Comparison of ENCODE assay signal across 29 cellular contexts in genomic region chrX:97751735-97752134, GRCh38.
"Had no signal": no experiment of that assay in that cellular context is flagged by ENCODE, and none has a peak within 500 bp of the region (broad histone marks: within the 10 kb centered on the region; RNA-seq: fewer than 3 reads in every experiment).

No MANE protein-coding gene starts in this region.

- ATAC-seq: activated CD8-positive, alpha-beta memory T cell treated with anti-CD3 and anti-CD28 coated beads, Interleukin-2, amount 10 ng/mL, durations not matched to agents 7 days and 5 days; activated naive CD4-positive, alpha-beta T cell treated with anti-CD3 and anti-CD28 coated beads, Interleukin-2, amount 50 U/mL, for 72 hours; activated naive CD8-positive, alpha-beta T cell treated with anti-CD3 and anti-CD28 coated beads, Interleukin-2, amount 50 U/mL, for 24 hours; body of pancreas; K562; Panc1; T-helper 17 cell had no signal

- H3K4me1 Mint-ChIP-seq: activated B cell treated with CpG ODN at 0.5 μM for 24 hours; activated CD4-positive, alpha-beta T cell treated with anti-CD3 and anti-CD28 coated beads, Interleukin-2, amount 10 ng/mL, durations not matched to agents 24 days and 14 days; activated CD8-positive, alpha-beta memory T cell treated with anti-CD3 and anti-CD28 coated beads, Interleukin-2, amount 10 ng/mL, durations not matched to agents 7 days and 5 days; activated naive CD8-positive, alpha-beta T cell treated with anti-CD3 and anti-CD28 coated beads, Interleukin-2, amount 50 U/mL, for 24 hours; T-helper 17 cell had no signal

- H3K36me3 ChIP-seq: ascending aorta, cardiac muscle cell had no signal

- H3K27me3 Mint-ChIP-seq: activated B cell treated with CpG ODN at 0.5 μM for 24 hours; activated CD4-positive, alpha-beta T cell treated with anti-CD3 and anti-CD28 coated beads, Interleukin-2, amount 10 ng/mL, durations not matched to agents 24 days and 14 days; activated naive CD8-positive, alpha-beta T cell treated with anti-CD3 and anti-CD28 coated beads, Interleukin-2, amount 50 U/mL, for 24 hours had no signal

- H3K27ac Mint-ChIP-seq: activated B cell treated with CpG ODN at 0.5 μM for 24 hours; activated CD4-positive, alpha-beta T cell treated with anti-CD3 and anti-CD28 coated beads, Interleukin-2, amount 10 ng/mL, durations not matched to agents 24 days and 14 days; activated CD8-positive, alpha-beta memory T cell treated with anti-CD3 and anti-CD28 coated beads, Interleukin-2, amount 10 ng/mL, durations not matched to agents 7 days and 5 days; activated naive CD4-positive, alpha-beta T cell treated with anti-CD3 and anti-CD28 coated beads, Interleukin-2, amount 50 U/mL, for 72 hours; activated naive CD8-positive, alpha-beta T cell treated with anti-CD3 and anti-CD28 coated beads, Interleukin-2, amount 50 U/mL, for 24 hours; activated T-cell treated with anti-CD3 and anti-CD28 coated beads, Interleukin-2, amount 50 U/mL, for 24 hours; activated T-helper 1 cell treated with anti-CD3 and anti-CD28 coated beads, Interleukin-12 subunit alpha, Interleukin-12 subunit beta, Interleukin-2, Interleukin-4 antibody, amounts not matched to agents 30 ng/mL and 10 ng/mL and 1 ng/mL, durations not matched to agents 14 hours and 24 hours and 36 hours; T-helper 17 cell had no signal

- FAIRE-seq: K562 had no signal

- H3K4me3 Mint-ChIP-seq: activated B cell treated with CpG ODN at 0.5 μM for 24 hours; activated CD4-positive, alpha-beta T cell treated with anti-CD3 and anti-CD28 coated beads, Interleukin-2, amount 10 ng/mL, durations not matched to agents 24 days and 14 days; activated CD8-positive, alpha-beta memory T cell treated with anti-CD3 and anti-CD28 coated beads, Interleukin-2, amount 10 ng/mL, durations not matched to agents 7 days and 5 days; activated naive CD8-positive, alpha-beta T cell treated with anti-CD3 and anti-CD28 coated beads, Interleukin-2, amount 50 U/mL, for 24 hours; activated T-cell treated with anti-CD3 and anti-CD28 coated beads, Interleukin-2, amount 50 U/mL, for 24 hours; activated T-helper 1 cell treated with anti-CD3 and anti-CD28 coated beads, Interleukin-12 subunit alpha, Interleukin-12 subunit beta, Interleukin-2, Interleukin-4 antibody, amounts not matched to agents 30 ng/mL and 10 ng/mL and 1 ng/mL, durations not matched to agents 14 hours and 24 hours and 36 hours; T-helper 17 cell had no signal

- H3K27me3 ChIP-seq: ascending aorta, body of pancreas, cardiac muscle cell had no signal

- H3K4me3 ChIP-seq: ascending aorta, body of pancreas, cardiac muscle cell, K562 had no signal

- H3K27ac ChIP-seq: ascending aorta, body of pancreas, cardiac muscle cell had no signal

- H3K9me3 ChIP-seq: ascending aorta, body of pancreas had no signal

- H3K9me3 Mint-ChIP-seq: activated B cell treated with CpG ODN at 0.5 μM for 24 hours; activated CD4-positive, alpha-beta T cell treated with anti-CD3 and anti-CD28 coated beads, Interleukin-2, amount 10 ng/mL, durations not matched to agents 24 days and 14 days; activated naive CD4-positive, alpha-beta T cell treated with anti-CD3 and anti-CD28 coated beads, Interleukin-2, amount 50 U/mL, for 72 hours; activated naive CD8-positive, alpha-beta T cell treated with anti-CD3 and anti-CD28 coated beads, Interleukin-2, amount 50 U/mL, for 24 hours; activated T-cell treated with anti-CD3 and anti-CD28 coated beads, Interleukin-2, amount 50 U/mL, for 24 hours; activated T-helper 1 cell treated with anti-CD3 and anti-CD28 coated beads, Interleukin-12 subunit alpha, Interleukin-12 subunit beta, Interleukin-2, Interleukin-4 antibody, amounts not matched to agents 30 ng/mL and 10 ng/mL and 1 ng/mL, durations not matched to agents 14 hours and 24 hours and 36 hours had no signal

- DNase-seq: activated B cell treated with CpG ODN at 0.5 μM for 24 hours; activated CD4-positive, alpha-beta T cell treated with anti-CD3 and anti-CD28 coated beads for 1 hour; activated CD4-positive, alpha-beta T cell treated with anti-CD3 and anti-CD28 coated beads, Interleukin-2, amount 10 ng/mL, durations not matched to agents 24 days and 14 days; activated CD4-positive, alpha-beta T cell treated with anti-CD3 and anti-CD28 coated beads, Interleukin-2, amount 50 U/mL, for 48 hours; activated CD8-positive, alpha-beta memory T cell treated with anti-CD3 and anti-CD28 coated beads, Interleukin-2, amount 10 ng/mL, durations not matched to agents 7 days and 5 days; activated effector memory CD4-positive, alpha-beta T cell treated with Interleukin-2 at 50 U/mL for 16 hours; activated naive CD4-positive, alpha-beta T cell treated with Interleukin-2 at 50 U/mL for 16 hours; activated naive CD8-positive, alpha-beta T cell treated with anti-CD3 and anti-CD28 coated beads, Interleukin-2, amount 50 U/mL, for 24 hours; activated T-cell treated with anti-CD3 and anti-CD28 coated beads, Interleukin-2, amount 50 U/mL, for 24 hours; amniotic stem cell; body of pancreas; Karpas-422; NCI-H1105 treated with DMSO at 0.1 percent for 48 hours; NCI-H1436 treated with DMSO at 0.1 percent for 48 hours; NCI-H187; NCI-H2081; NCI-H345; NCI-H510A; NCI-H526 treated with DMSO at 0.1 percent for 48 hours; NCI-H82; SHP77 treated with DMSO at 0.1 percent for 48 hours; T-helper 17 cell; T-helper 9 cell had no signal

- H3K4me1 ChIP-seq: ascending aorta, body of pancreas had no signal

- H3K36me3 Mint-ChIP-seq: activated CD8-positive, alpha-beta memory T cell treated with anti-CD3 and anti-CD28 coated beads, Interleukin-2, amount 10 ng/mL, durations not matched to agents 7 days and 5 days; activated naive CD4-positive, alpha-beta T cell treated with anti-CD3 and anti-CD28 coated beads, Interleukin-2, amount 50 U/mL, for 72 hours had no signal
